15 cellular contexts compared by ENCODE assay signal in the genomic region with DNA sequence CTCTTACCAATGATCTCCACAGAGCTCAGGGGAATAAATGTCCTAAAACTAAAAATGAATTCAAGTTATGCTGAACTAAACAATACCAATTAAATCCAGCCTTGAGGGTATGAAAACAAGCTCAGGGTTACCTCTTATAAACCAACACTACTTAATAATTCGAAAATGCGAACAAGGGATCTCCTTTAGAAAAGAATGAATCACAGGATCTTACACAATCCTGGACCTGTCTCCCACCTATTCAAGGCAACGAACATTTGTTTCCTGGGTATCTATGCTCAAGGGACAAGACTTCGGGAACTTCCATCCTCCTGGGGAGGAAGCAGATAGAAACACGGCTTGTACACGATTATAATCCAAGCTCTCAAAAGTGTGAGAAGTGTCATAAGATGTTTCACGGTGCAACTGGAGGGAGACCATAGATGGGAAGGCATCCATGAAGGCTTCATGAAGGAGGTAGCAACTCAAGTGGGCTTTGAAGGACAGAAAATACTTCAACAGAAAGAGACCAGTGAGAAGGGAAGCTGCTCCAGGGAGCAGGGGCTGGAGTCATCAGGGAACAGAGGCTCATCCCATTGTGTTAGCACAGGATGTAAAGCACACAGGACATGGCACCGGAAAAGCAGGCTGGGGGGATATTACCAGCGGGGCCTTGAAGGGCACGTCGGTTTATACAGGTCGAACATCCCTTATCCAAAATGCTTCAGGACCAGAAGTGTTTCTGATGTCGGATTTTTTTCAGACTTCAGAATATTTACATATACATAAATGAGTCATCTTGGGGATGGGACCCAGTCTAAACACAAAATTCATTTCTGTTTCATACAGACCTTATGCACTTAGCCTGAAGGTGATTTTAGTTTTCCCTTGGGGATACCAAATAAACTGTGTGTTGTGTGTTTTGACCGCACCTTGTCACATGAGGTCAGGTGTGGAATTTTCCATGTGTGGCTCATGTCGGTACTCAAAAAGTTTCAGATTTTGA.
DNase-seq lines count a peak whose midpoint lies in the region; ATAC-seq and TF ChIP-seq lines count a peak whose summit lies in the region.
"Had no signal": no experiment of that assay in that cellular context is flagged by ENCODE, and none has a peak within 500 bp of the region (broad histone marks: within the 10 kb centered on the region; RNA-seq: fewer than 3 reads in every experiment).

No MANE protein-coding gene starts in this region.

- BruUV-seq in PC-3 (replicated peaks; lab: Mats Ljungman, UMichigan) (no TSS peak), A673 (replicated peaks; lab: Mats Ljungman, UMichigan) (no TSS peak)

- H4K20me1 ChIP-seq in PC-3 (ENCODE audit: low read length) = no peaks in the 10 kb centered on the region

- H3K27me3 Mint-ChIP-seq in immature natural killer cell (ENCODE audit: low read depth in 3 of 3) = peaks cover 0 to 7% (median 2%) of the 10 kb centered on the region in 3 donors

- H3K9me2 ChIP-seq in PC-3 (replicated peaks; ENCODE audit: low read length) = no peaks in the 10 kb centered on the region

- peak overlapping the region; percentile 46; the same call in 1 of the 2 replicates for H3K9ac ChIP-seq in PC-3 (ENCODE audit: low read length)

- peaks cover 7% of the 10 kb centered on the region; the same call in 1 of the 2 replicates for H3K79me2 ChIP-seq in PC-3 (ENCODE audit: low read length)

- peak overlapping the region; percentile 85 for H3K27ac ChIP-seq in PC-3 (ENCODE audit: low read length)
- H3K27ac ChIP-seq in A673 (ENCODE audit: low read depth, low read length, poor library complexity, severe bottlenecking) = no peak overlapping the region

- H3K4me1 ChIP-seq in PC-3 (ENCODE audit: insufficient read depth, low read length) (peaks cover 36% of the 10 kb centered on the region), A673 (ENCODE audit: insufficient read depth, low read length, poor library complexity, severe bottlenecking) (no peaks in the 10 kb centered on the region)

- H3K4me1 Mint-ChIP-seq in immature natural killer cell = peaks cover 26 to 30% of the 10 kb centered on the region in 2 donors

- H3K36me3 Mint-ChIP-seq in immature natural killer cell = peaks cover 15 to 58% (median 55%) of the 10 kb centered on the region in 3 donors
- H3K36me3 Mint-ChIP-seq: naive thymus-derived CD4-positive, alpha-beta T cell had no signal

- no peak overlapping the region for H2AFZ ChIP-seq in PC-3 (ENCODE audit: low read length)

- intact Hi-C loops in PC-3 (cut with micrococcal nuclease) (loop anchor here (5.0 kb wide), 1 partner anchor 85 kb away; a partner anchor contains a TSS), A673 (cut with micrococcal nuclease; ENCODE audit: unreplicated experiment) (no loop called here)

- H3K4me3 Mint-ChIP-seq in immature natural killer cell = no peak overlapping the region
- H3K4me3 Mint-ChIP-seq: naive thymus-derived CD4-positive, alpha-beta T cell; type B pancreatic cell had no signal

- POLR2A ChIA-PET in PC-3 (lab: Charles Lee; ENCODE audit: unreplicated experiment) = interaction anchor here (0.6 kb wide), 1 partner anchor 245 kb away, joined by 6 read pairs; no protein-coding TSS in a partner anchor
- POLR2A ChIA-PET in A673 (lab: Charles Lee; ENCODE audit: low non-redundant PET) = no interaction called here

- peak overlapping the region; percentile 49 for H3K4me2 ChIP-seq in PC-3 (ENCODE audit: low read length)

- H3K9me3 ChIP-seq in PC-3 (ENCODE audit: low read length) = no peaks in the 10 kb centered on the region
- no peaks in the 10 kb centered on the region for H3K9me3 ChIP-seq in A673 (ENCODE audit: low read depth, low read length, poor library complexity, severe bottlenecking)

- H3K9me3 Mint-ChIP-seq in immature natural killer cell = no peaks in the 10 kb centered on the region
- H3K9me3 Mint-ChIP-seq: type B pancreatic cell had no signal

- ATAC-seq in GM21786 (IDR thresholded peaks at IDR 0.05; ENCODE audit: unreplicated experiment) (peak; percentile 58), PC-3 (peak; percentile 73), HG02678 (IDR thresholded peaks at IDR 0.05; ENCODE audit: unreplicated experiment) (no peak)
- ATAC-seq: naive thymus-derived CD4-positive, alpha-beta T cell had no signal

- DNase-seq in ELR (ENCODE audit: low read depth) = peak; percentile 42
- peak; percentile 60 for DNase-seq in PC-3
- DNase-seq in immature natural killer cell = no peak
- no peak for DNase-seq in stimulated activated CD4-positive, alpha-beta T cell treated with anti-CD3 and anti-CD28 coated beads, Interleukin-12 subunit alpha, Interleukin-12 subunit beta, amount 100 ng/mL, for 4 hours
- DNase-seq in COLO668 (lab: John Stamatoyannopoulos, UW; ENCODE audit: unreplicated experiment) = no peak
- DNase-seq in A673 (ENCODE audit: low spot score) = no peak
- DNase-seq: H7; MV-4-11; naive thymus-derived CD4-positive, alpha-beta T cell; NCI-H510A treated with DMSO at 0.1 percent for 48 hours; SHP77; small intestine had no signal

- H3K27me3 ChIP-seq in PC-3 (ENCODE audit: low read length) (no peaks in the 10 kb centered on the region), A673 (replicated peaks; ENCODE audit: insufficient read depth, low read depth, low read length, poor library complexity) (no peaks in the 10 kb centered on the region)

- H3F3A ChIP-seq in PC-3 (ENCODE audit: low read length, unreplicated experiment) = no peaks in the 10 kb centered on the region

- peak overlapping the region in 5 of 6 donors; percentile 3 to 69 (median 60) for H3K27ac Mint-ChIP-seq in immature natural killer cell
- H3K27ac Mint-ChIP-seq: naive thymus-derived CD4-positive, alpha-beta T cell; type B pancreatic cell had no signal

- CTCF ChIA-PET in PC-3 (lab: Charles Lee) = no interaction called here
- CTCF ChIA-PET in A673 (lab: Charles Lee) = no interaction called here

- no peak for TF ChIP-seq CTCF in PC-3 (conservative IDR thresholded peaks at IDR 0.05; ENCODE audit: low read depth, low read length)
- no peak for TF ChIP-seq CTCF in A673 (conservative IDR thresholded peaks at IDR 0.05; ENCODE audit: low read depth, low read length)

- H3K4me3 ChIP-seq in PC-3 (ENCODE audit: low read length) = peak overlapping the region; percentile 28; the same call in 1 of the 2 replicates
- H3K4me3 ChIP-seq in A673 (ENCODE audit: low read depth, low read length, poor library complexity, severe bottlenecking) = no peak overlapping the region

- peaks cover 18% of the 10 kb centered on the region for H3K36me3 ChIP-seq in PC-3 (ENCODE audit: low read depth, low read length)
- no peaks in the 10 kb centered on the region for H3K36me3 ChIP-seq in A673 (ENCODE audit: insufficient read depth, low read length, poor library complexity, severe bottlenecking)

Comparison
In these comparisons a context has a peak if more than half of its experiments do, and no peak if none do; other contexts are left out.
1. DNase-seq: peak in ELR (single experiment) and PC-3 (single experiment); none in immature natural killer cell (0 of 3), stimulated activated CD4-positive, alpha-beta T cell treated with anti-CD3 and anti-CD28 coated beads, Interleukin-12 subunit alpha, Interleukin-12 subunit beta, amount 100 ng/mL, for 4 hours (single experiment), COLO668 (single experiment) and A673 (single experiment).